9 cellular contexts compared by ENCODE assay signal in genomic region chr19:40800997-40801377, GRCh38. TPM values are rescaled to one million over a fixed set of nuclear protein-coding genes. Genes with fewer than 3 reads are reported as not detected.
DNase-seq lines count a peak whose midpoint lies in the region; ATAC-seq, FAIRE-seq and TF ChIP-seq lines count a peak whose summit lies in the region.
"Had no signal": no experiment of that assay in that cellular context is flagged by ENCODE, and none has a peak within 500 bp of the region (broad histone marks: within the 10 kb centered on the region; RNA-seq: fewer than 3 reads in every experiment).

No MANE protein-coding gene starts in this region.

- H3K27me3 ChIP-seq in HL-60 (ENCODE audit: insufficient read depth, poor library complexity, severe bottlenecking) (no peaks in the 10 kb centered on the region), mammary epithelial cell (ENCODE audit: insufficient read depth, low read length) (no peaks in the 10 kb centered on the region)
- no peaks in the 10 kb centered on the region for H3K27me3 ChIP-seq in naive thymus-derived CD4-positive, alpha-beta T cell (ENCODE audit: control insufficient read depth in 2 of 2, insufficient read depth in 2 of 2, low read length in 2 of 2)

- no peak for TF ChIP-seq POLR2A in A549 (IDR thresholded peaks at IDR 0.05; ENCODE audit: low read length)

- no peak overlapping the region; a peak in 1 of 6 replicates for H3K27ac ChIP-seq in A549
- 0 out of 2 replicates have a peak overlapping the region, but pooled peaks have one; percentile 19 for H3K27ac ChIP-seq in HL-60 (replicated peaks)
- H3K27ac ChIP-seq in mammary epithelial cell (ENCODE audit: insufficient read depth, low read depth, low read length) = no peak overlapping the region
- peak overlapping the region; percentile 87 for H3K27ac ChIP-seq in naive thymus-derived CD4-positive, alpha-beta T cell (ENCODE audit: low read depth, low read length)

- no peak overlapping the region for H2AFZ ChIP-seq in mammary epithelial cell (ENCODE audit: low read depth, low read length)

- CTCF ChIA-PET in A549 (lab: Yijun Ruan, JAX) = interaction anchor here (0.6 to 15.7 kb wide), 7 partner anchors 13 to 630 kb away, joined by 3 to 162 read pairs (median 8); partner anchors contain the start of gene RAB4B
- CTCF ChIA-PET in mammary epithelial cell (lab: Charles Lee; ENCODE audit: low non-redundant PET) = no interaction called here
- CTCF ChIA-PET in naive thymus-derived CD4-positive, alpha-beta T cell (lab: Charles Lee) = interaction anchor here (0.9 kb wide), 3 partner anchors 50 to 117 kb away, joined by 3 to 4 read pairs (median 3); partner anchors contain the start of genes ACTMAP and SNRPA

- TF ChIP-seq RAD21 in A549 (conservative IDR thresholded peaks at IDR 0.05 in 1 of 2, IDR thresholded peaks at IDR 0.05 in 1 of 2) = no peak

- H3K36me3 Mint-ChIP-seq in naive thymus-derived CD4-positive, alpha-beta T cell = peaks cover 0 to 41% (median 7%) of the 10 kb centered on the region in 5 donors

- H3K9me3 ChIP-seq in A549 (no peaks in the 10 kb centered on the region), mammary epithelial cell (replicated peaks; ENCODE audit: insufficient read depth, low read length) (no peaks in the 10 kb centered on the region)
- no peaks in the 10 kb centered on the region for H3K9me3 ChIP-seq in naive thymus-derived CD4-positive, alpha-beta T cell (ENCODE audit: control insufficient read depth in 2 of 3, low read length in 3 of 3)

- no peak for DNase-seq in A549 (ENCODE audit: low read depth in 1 of 2, low spot score in 1 of 2)
- DNase-seq in HL-60 (ENCODE audit: low read depth in 1 of 2, low spot score in 1 of 2) = no peak
- DNase-seq in mammary epithelial cell = no peak
- DNase-seq in naive thymus-derived CD4-positive, alpha-beta T cell = no peak
- DNase-seq in DMS153 (lab: John Stamatoyannopoulos, UW) = no peak
- DNase-seq in NCI-H524 treated with DMSO at 0.1 percent for 48 hours (lab: John Stamatoyannopoulos, UW) = no peak
- DNase-seq: NCI-H146 had no signal

- peaks cover 2% of the 10 kb centered on the region for H3K36me3 ChIP-seq in mammary epithelial cell (ENCODE audit: insufficient read depth, low read length)
- H3K36me3 ChIP-seq in naive thymus-derived CD4-positive, alpha-beta T cell (ENCODE audit: control insufficient read depth in 2 of 3, insufficient read depth in 3 of 3, low read length in 3 of 3) = peaks cover 0 to 25% (median 0%) of the 10 kb centered on the region in 3 experiments

- peak overlapping the region in 8 of 9 donors; percentile 80 to 99 (median 96) for H3K27ac Mint-ChIP-seq in naive thymus-derived CD4-positive, alpha-beta T cell

- FAIRE-seq in A549 (lab: Jason Lieb, UNC) = no peak

- no peaks in the 10 kb centered on the region for H3K27me3 Mint-ChIP-seq in naive thymus-derived CD4-positive, alpha-beta T cell

- no TSS peak for BruUV-seq in mammary epithelial cell (replicated peaks; lab: Mats Ljungman, UMichigan)

- in situ Hi-C loops in mammary epithelial cell (cut with MboI; ENCODE audit: low sequenced_read_pairs in 2 of 2) = no loop called here

- POLR2A ChIA-PET in A549 (lab: Yijun Ruan, JAX) = interaction anchor here (0.6 to 1.5 kb wide), 4 partner anchors 23 to 464 kb away, joined by 3 to 12 read pairs (median 6); partner anchors contain the start of genes ACTMAP and RAB4B
- POLR2A ChIA-PET in naive thymus-derived CD4-positive, alpha-beta T cell (lab: Charles Lee) = interaction anchor here (0.6 to 8.7 kb wide), 8 partner anchors 15 to 1366 kb away, joined by 3 to 84 read pairs (median 4); partner anchors contain the start of genes ACTMAP, RAB4B and SNRPA

- no peaks in the 10 kb centered on the region for H3K9me3 Mint-ChIP-seq in naive thymus-derived CD4-positive, alpha-beta T cell

- peaks cover 55% of the 10 kb centered on the region for H3K4me1 ChIP-seq in A549
- H3K4me1 ChIP-seq in mammary epithelial cell (ENCODE audit: insufficient read depth, low read length) = peaks cover 49% of the 10 kb centered on the region
- H3K4me1 ChIP-seq in naive thymus-derived CD4-positive, alpha-beta T cell (ENCODE audit: control insufficient read depth in 2 of 2, insufficient read depth in 2 of 2, low read length in 2 of 2) = peaks cover 61 to 65% of the 10 kb centered on the region in 2 donors

- dilution Hi-C loops in mammary epithelial cell (cut with HindIII; ENCODE audit: low sequenced_read_pairs) = no loop called here

- intact Hi-C loops in mammary epithelial cell (cut with micrococcal nuclease) = no loop called here
- intact Hi-C loops in naive thymus-derived CD4-positive, alpha-beta T cell (cut with micrococcal nuclease) = loop anchor here (5.0 kb wide), 3 partner anchors 359 to 551 kb away; partner anchors contain the start of genes SERTAD3 (in 1 of the 2) and TGFB1 (in 1 of the 2)

- 94% methylated on average over 27 of the region's 27 CpGs for WGBS in A549 (ENCODE audit: missing lambda C conversion rate)
- 91% methylated on average over 20 of the region's 27 CpGs for WGBS in mammary epithelial cell (ENCODE audit: low coverage, missing lambda C conversion rate)

- peak overlapping the region; percentile 80 to 100 (median 94) for H3K4me3 Mint-ChIP-seq in naive thymus-derived CD4-positive, alpha-beta T cell

- H3K4me1 Mint-ChIP-seq in naive thymus-derived CD4-positive, alpha-beta T cell = peaks cover 52 to 80% (median 73%) of the 10 kb centered on the region in 7 donors

- TF ChIP-seq CTCF in A549 (IDR thresholded peaks at IDR 0.05) (no peak), HL-60 (IDR thresholded peaks at IDR 0.05; ENCODE audit: insufficient read depth, low read length) (no peak), mammary epithelial cell (conservative IDR thresholded peaks at IDR 0.05 in 1 of 2, IDR thresholded peaks at IDR 0.05 in 1 of 2; ENCODE audit: extremely low read depth in 1 of 2, insufficient read depth in 1 of 2, low read depth in 1 of 2, low read length in 2 of 2) (no peak)

- H3K79me2 ChIP-seq in mammary epithelial cell (ENCODE audit: insufficient read depth, low read length) = peaks cover 68% of the 10 kb centered on the region

- H3K4me3 ChIP-seq in A549 (no peak overlapping the region; the same call in 2 of the 3 replicates), HL-60 (replicated peaks; ENCODE audit: insufficient read depth, low read length) (no peak overlapping the region; the same call in 1 of the 2 replicates), mammary epithelial cell (replicated peaks in 1 of 3; ENCODE audit: insufficient read depth in 1 of 3, low read depth in 2 of 3, low read length in 3 of 3) (no peak overlapping the region)
- H3K4me3 ChIP-seq in naive thymus-derived CD4-positive, alpha-beta T cell (ENCODE audit: low read length) = peak overlapping the region; percentile 73

- ATAC-seq in A549 (no peak), HG03039 (IDR thresholded peaks at IDR 0.05; ENCODE audit: unreplicated experiment) (no peak), HG03135 (IDR thresholded peaks at IDR 0.05; ENCODE audit: unreplicated experiment) (no peak)
- ATAC-seq in naive thymus-derived CD4-positive, alpha-beta T cell = no peak

- no peaks in the 10 kb centered on the region for H4K20me1 ChIP-seq in mammary epithelial cell (ENCODE audit: insufficient read depth, low read length)

- H3K4me2 ChIP-seq in A549 (peak overlapping the region; percentile 96), mammary epithelial cell (ENCODE audit: insufficient read depth, low read depth, low read length) (peak overlapping the region; percentile 89)

- no peak overlapping the region for H3K9ac ChIP-seq in mammary epithelial cell (ENCODE audit: insufficient read depth, low read length)

- TF ChIP-seq EP300 in A549 (IDR thresholded peaks at IDR 0.05) = no peak

RNA-seq across cellular contexts. Expression of gene EGLN2, which starts 2.0 kb away (rescaled TPM):
- 34.7 and 45.5 TPM in 2 replicates for polyA plus RNA-seq in A549 (2011; rRNA removed)
- polyA plus RNA-seq in A549 (2012; cell fraction: cytosol; rRNA removed) = 107 and 141 TPM in 2 replicates
- polyA plus RNA-seq in A549 (2012; cell fraction: nucleus; rRNA removed) = 199 and 212 TPM in 2 replicates
- polyA plus RNA-seq in A549 (2017; fragmentation: RNase III; extraction: RNeasy Plus Mini Kit Qiagen cat#74134 plus additional on column Dnase treatment) = 79.2 to 81.4 TPM (median 80.3 TPM) in 3 replicates
- polyA minus RNA-seq in A549 (2011; rRNA and poly(A)+ RNA removed) = 72.7 and 78.7 TPM in 2 replicates
- 10 to 100 TPM; 59.7 to 82.3 TPM for total RNA-seq in mammary epithelial cell
- 46.7 TPM for polyA plus RNA-seq in mammary epithelial cell
- polyA minus RNA-seq in mammary epithelial cell = 134 TPM
- 100 to 1,000 TPM; 122 to 239 (median 157) TPM for total RNA-seq in naive thymus-derived CD4-positive, alpha-beta T cell
- polyA plus RNA-seq in naive thymus-derived CD4-positive, alpha-beta T cell = 100 to 1,000 TPM; 154 to 254 TPM

RNA-seq across cellular contexts. Expression of gene RAB4B, which starts 22.9 kb away (rescaled TPM):
- polyA plus RNA-seq in A549 (2011; rRNA removed) = 20.7 and 25.0 TPM in 2 replicates
- polyA plus RNA-seq in A549 (2012; cell fraction: cytosol; rRNA removed) = 30.0 and 35.6 TPM in 2 replicates
- polyA plus RNA-seq in A549 (2012; cell fraction: nucleus; rRNA removed) = 39.3 and 46.0 TPM in 2 replicates
- 17.1 to 23.3 TPM (median 22.9 TPM) in 3 replicates for polyA plus RNA-seq in A549 (2017; fragmentation: RNase III; extraction: RNeasy Plus Mini Kit Qiagen cat#74134 plus additional on column Dnase treatment)
- 6.9 and 13.6 TPM in 2 replicates for polyA minus RNA-seq in A549 (2011; rRNA and poly(A)+ RNA removed)
- total RNA-seq in mammary epithelial cell = 10 to 100 TPM in 1 of 2 donors, 1 to 10 TPM in 1; 9.0 to 23.5 TPM
- polyA plus RNA-seq in mammary epithelial cell = 10.0 TPM
- polyA minus RNA-seq in mammary epithelial cell = 12.0 TPM
- 10 to 100 TPM; 37.6 to 63.0 (median 52.5) TPM for total RNA-seq in naive thymus-derived CD4-positive, alpha-beta T cell
- 10 to 100 TPM; 54.7 to 65.2 TPM for polyA plus RNA-seq in naive thymus-derived CD4-positive, alpha-beta T cell

RNA-seq across cellular contexts. Expression of gene MIA, which starts 25.7 kb away (rescaled TPM):
- polyA plus RNA-seq in A549 (2011; rRNA removed) (not detected in 2 replicates), A549 (2017; fragmentation: RNase III; extraction: RNeasy Plus Mini Kit Qiagen cat#74134 plus additional on column Dnase treatment) (not detected in 3 replicates), mammary epithelial cell (166 TPM)
- not detected in 2 replicates for polyA plus RNA-seq in A549 (2012; cell fraction: cytosol; rRNA removed)
- polyA plus RNA-seq in A549 (2012; cell fraction: nucleus; rRNA removed) = 0.48 and 2.0 TPM in 2 replicates
- polyA minus RNA-seq in A549 (2011; rRNA and poly(A)+ RNA removed) = 1.8 TPM in 1 of 2 replicates, not detected in the other
- total RNA-seq in mammary epithelial cell = 100 to 1,000 TPM; 106 to 107 TPM
- 99.5 TPM for polyA minus RNA-seq in mammary epithelial cell
- 1 to 10 TPM in 2 of 5 experiments, not detected in 3; 4.9 to 7.2 TPM for total RNA-seq in naive thymus-derived CD4-positive, alpha-beta T cell
- polyA plus RNA-seq in naive thymus-derived CD4-positive, alpha-beta T cell = not detected

RNA-seq across cellular contexts. Expression of gene CYP2A6, which starts 49.3 kb away (rescaled TPM):
- polyA plus RNA-seq in A549 (2011; rRNA removed) = not detected in 2 replicates
- polyA plus RNA-seq in A549 (2012; cell fraction: cytosol; rRNA removed) = 0.03 TPM in 1 of 2 replicates, not detected in the other
- polyA plus RNA-seq in A549 (2012; cell fraction: nucleus; rRNA removed) = 0.05 TPM in 1 of 2 replicates, not detected in the other
- polyA plus RNA-seq in A549 (2017; fragmentation: RNase III; extraction: RNeasy Plus Mini Kit Qiagen cat#74134 plus additional on column Dnase treatment) = not detected in 3 replicates
- polyA minus RNA-seq in A549 (2011; rRNA and poly(A)+ RNA removed) = not detected in 2 replicates
- total RNA-seq in mammary epithelial cell = not detected
- polyA plus RNA-seq in mammary epithelial cell = not detected
- polyA minus RNA-seq in mammary epithelial cell = not detected
- total RNA-seq in naive thymus-derived CD4-positive, alpha-beta T cell = under 1 TPM in 3 of 5 experiments, not detected in 2; 0.19 to 0.43 (median 0.27) TPM
- polyA plus RNA-seq in naive thymus-derived CD4-positive, alpha-beta T cell = not detected

RNA-seq across cellular contexts. Expression of gene SNRPA, which starts 50.0 kb away (rescaled TPM):
- polyA plus RNA-seq in A549 (2011; rRNA removed) (235 and 236 TPM in 2 replicates), A549 (2017; fragmentation: RNase III; extraction: RNeasy Plus Mini Kit Qiagen cat#74134 plus additional on column Dnase treatment) (141 to 155 TPM (median 143 TPM) in 3 replicates), mammary epithelial cell (117 TPM)
- 265 and 288 TPM in 2 replicates for polyA plus RNA-seq in A549 (2012; cell fraction: cytosol; rRNA removed)
- polyA plus RNA-seq in A549 (2012; cell fraction: nucleus; rRNA removed) = 267 and 341 TPM in 2 replicates
- 390 and 504 TPM in 2 replicates for polyA minus RNA-seq in A549 (2011; rRNA and poly(A)+ RNA removed)
- total RNA-seq in mammary epithelial cell = 10 to 100 TPM; 28.2 to 99.3 TPM
- polyA minus RNA-seq in mammary epithelial cell = 257 TPM
- total RNA-seq in naive thymus-derived CD4-positive, alpha-beta T cell = 100 to 1,000 TPM in 1 of 5 experiments, 10 to 100 TPM in 4; 64.1 to 166 (median 72.7) TPM
- polyA plus RNA-seq in naive thymus-derived CD4-positive, alpha-beta T cell = 10 to 100 TPM; 44.1 to 57.2 TPM

Comparison
In these comparisons a context has a peak if more than half of its experiments do, and no peak if none do; other contexts are left out.
1. H3K27ac ChIP-seq: peak in HL-60 (single experiment) and naive thymus-derived CD4-positive, alpha-beta T cell (single experiment); none in A549 (0 of 2) and mammary epithelial cell (single experiment).
2. RNA of gene MIA, which starts 25.7 kb away (polyA plus RNA-seq): 166 TPM in mammary epithelial cell (single experiment); 0.48 to 2.0 TPM in A549 and not detected in naive thymus-derived CD4-positive, alpha-beta T cell; every median in the first group is over 10 times any median in the second.